ENCODE assay signal across 18 cellular contexts in the genomic region with DNA sequence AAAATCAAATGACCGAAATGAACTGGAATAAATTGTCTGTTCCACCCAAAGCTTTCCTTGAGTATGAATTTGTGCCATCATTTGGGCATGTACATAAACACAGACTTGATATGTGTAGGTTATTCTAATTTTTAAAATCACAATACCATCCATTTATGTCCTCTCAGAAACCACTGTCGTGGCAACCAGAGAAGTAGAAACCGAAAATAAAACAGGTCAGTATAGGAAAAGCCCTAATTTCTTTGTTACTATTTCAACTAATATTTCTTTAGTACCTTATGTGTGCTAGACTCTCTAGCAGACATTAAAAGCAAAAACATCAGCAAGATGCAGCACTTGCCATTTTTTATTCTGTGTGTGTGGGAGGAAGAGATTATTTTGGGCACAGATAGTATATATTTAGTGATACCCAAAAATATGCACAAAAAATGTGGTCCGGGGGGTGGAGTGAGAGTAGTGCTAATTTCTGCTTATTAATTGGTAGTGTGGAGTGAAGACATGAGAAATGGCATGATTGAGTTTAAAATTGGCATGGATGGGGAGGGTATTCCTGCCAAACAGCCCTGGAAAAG.
DNase-seq lines count a peak whose midpoint lies in the region; ATAC-seq and TF ChIP-seq lines count a peak whose summit lies in the region.
"Had no signal": no experiment of that assay in that cellular context is flagged by ENCODE, and none has a peak within 500 bp of the region (broad histone marks: within the 10 kb centered on the region; RNA-seq: fewer than 3 reads in every experiment).

No MANE protein-coding gene starts in this region.

- H3K4me3 Mint-ChIP-seq in stimulated activated naive CD8-positive, alpha-beta T cell treated with anti-CD3 and anti-CD28 coated beads, Interleukin-15, amount 100 ng/mL, for 72 hours, result no peak overlapping the region
- no peak overlapping the region for H3K4me3 Mint-ChIP-seq in endothelial cell (ENCODE audit: unreplicated experiment)
- H3K4me3 Mint-ChIP-seq: brain; dendritic cell treated with granulocyte-macrophage colony-stimulating factor and Interleukin-4, amounts not matched to agents 40 ng/mL and 50 ng/mL, for 4 days had no signal

- DNase-seq in GM06990 (ENCODE audit: extremely low read depth, insufficient read length), result no peak
- no peak for DNase-seq in stimulated activated naive CD8-positive, alpha-beta T cell treated with anti-CD3 and anti-CD28 coated beads, Interleukin-15, amount 100 ng/mL, for 72 hours
- DNase-seq in activated CD8-positive, alpha-beta memory T cell treated with anti-CD3 and anti-CD28 coated beads for 24 hours, result no peak
- DNase-seq in endothelial cell (ENCODE audit: low spot score), result no peak
- no peak for DNase-seq in GM19240 (ENCODE audit: insufficient read length, low spot score)
- DNase-seq: DMS79, islet precursor cell, mesendoderm, NCI-H187 treated with DMSO at 0.1 percent for 48 hours, NCI-H510A, testis, WERI-Rb-1 had no signal

- ATAC-seq in GM19043 (IDR thresholded peaks at IDR 0.05; ENCODE audit: low read depth, unreplicated experiment) (peak; percentile 54), GM21786 (IDR thresholded peaks at IDR 0.05; ENCODE audit: unreplicated experiment) (peak; percentile 48), HG03342 (IDR thresholded peaks at IDR 0.05; ENCODE audit: unreplicated experiment) (peak; percentile 74)
- ATAC-seq in stimulated activated naive CD8-positive, alpha-beta T cell treated with anti-CD3 and anti-CD28 coated beads, Interleukin-15, amount 100 ng/mL, for 72 hours, result no peak
- ATAC-seq: Panc1 had no signal

- no peaks in the 10 kb centered on the region for H3K4me1 Mint-ChIP-seq in stimulated activated naive CD8-positive, alpha-beta T cell treated with anti-CD3 and anti-CD28 coated beads, Interleukin-15, amount 100 ng/mL, for 72 hours
- no peaks in the 10 kb centered on the region for H3K4me1 Mint-ChIP-seq in endothelial cell (ENCODE audit: unreplicated experiment)
- H3K4me1 Mint-ChIP-seq: brain had no signal

- H3K36me3 Mint-ChIP-seq in endothelial cell (ENCODE audit: low read depth, unreplicated experiment), result no peaks in the 10 kb centered on the region
- H3K36me3 Mint-ChIP-seq: brain had no signal

- no peaks in the 10 kb centered on the region for H3K27me3 ChIP-seq in GM06990 (replicated peaks; ENCODE audit: control insufficient read depth, insufficient read depth, low read length)
- H3K27me3 ChIP-seq: testis had no signal

- no peak overlapping the region for H3K27ac Mint-ChIP-seq in stimulated activated naive CD8-positive, alpha-beta T cell treated with anti-CD3 and anti-CD28 coated beads, Interleukin-15, amount 100 ng/mL, for 72 hours
- no peak overlapping the region for H3K27ac Mint-ChIP-seq in endothelial cell (ENCODE audit: unreplicated experiment)
- H3K27ac Mint-ChIP-seq: brain; dendritic cell treated with granulocyte-macrophage colony-stimulating factor and Interleukin-4, amounts not matched to agents 40 ng/mL and 50 ng/mL, for 4 days had no signal

- peak overlapping the region; percentile 39 for H3K4me3 ChIP-seq in GM06990 (replicated peaks; ENCODE audit: low read depth, low read length)
- H3K4me3 ChIP-seq: testis had no signal

- TF ChIP-seq CTCF in GM06990 (IDR thresholded peaks at IDR 0.05; ENCODE audit: insufficient read depth, low read length, poor library complexity, severe bottlenecking) (no peak), endothelial cell (IDR thresholded peaks at IDR 0.05; ENCODE audit: unreplicated experiment) (no peak)

- no peaks in the 10 kb centered on the region for H3K36me3 ChIP-seq in GM06990 (ENCODE audit: control insufficient read depth, insufficient read depth, low read length)
- H3K36me3 ChIP-seq: WERI-Rb-1 had no signal

- H3K9me3 Mint-ChIP-seq in stimulated activated naive CD8-positive, alpha-beta T cell treated with anti-CD3 and anti-CD28 coated beads, Interleukin-15, amount 100 ng/mL, for 72 hours, result peaks cover 10 to 12% of the 10 kb centered on the region in 2 donors
- no peaks in the 10 kb centered on the region for H3K9me3 Mint-ChIP-seq in endothelial cell (ENCODE audit: unreplicated experiment)
- H3K9me3 Mint-ChIP-seq: brain; dendritic cell treated with granulocyte-macrophage colony-stimulating factor and Interleukin-4, amounts not matched to agents 40 ng/mL and 50 ng/mL, for 4 days had no signal

- no peaks in the 10 kb centered on the region for H3K27me3 Mint-ChIP-seq in stimulated activated naive CD8-positive, alpha-beta T cell treated with anti-CD3 and anti-CD28 coated beads, Interleukin-15, amount 100 ng/mL, for 72 hours
- no peaks in the 10 kb centered on the region for H3K27me3 Mint-ChIP-seq in endothelial cell (ENCODE audit: unreplicated experiment)
- H3K27me3 Mint-ChIP-seq: brain; dendritic cell treated with granulocyte-macrophage colony-stimulating factor and Interleukin-4, amounts not matched to agents 40 ng/mL and 50 ng/mL, for 4 days had no signal
